26 cellular contexts compared by ENCODE assay signal in genomic region chr4:185270885-185271284, GRCh38.
"Had no signal": no experiment of that assay in that cellular context is flagged by ENCODE, and none has a peak within 500 bp of the region (broad histone marks: within the 10 kb centered on the region; RNA-seq: fewer than 3 reads in every experiment).

No MANE protein-coding gene starts in this region.

- H3K27me3 Mint-ChIP-seq: activated CD4-positive, alpha-beta T cell treated with anti-CD3 and anti-CD28 coated beads for 36 hours; activated CD8-positive, alpha-beta T cell treated with anti-CD3 and anti-CD28 coated beads for 36 hours; activated naive CD8-positive, alpha-beta T cell; activated T-helper 17 cell treated with anti-CD3 and anti-CD28 coated beads, Interleukin-2, amount 50 U/mL, for 72 hours; central memory CD8-positive, alpha-beta T cell had no signal

- H3K36me3 ChIP-seq: brain microvascular endothelial cell had no signal

- H3K4me1 Mint-ChIP-seq: central memory CD8-positive, alpha-beta T cell had no signal

- H3K27ac ChIP-seq: brain microvascular endothelial cell, coronary artery, dorsolateral prefrontal cortex had no signal

- H3K9me3 Mint-ChIP-seq: activated CD8-positive, alpha-beta T cell treated with anti-CD3 and anti-CD28 coated beads for 36 hours; activated T-cell treated with anti-CD3 and anti-CD28 coated beads, Interleukin-2, amount 50 U/mL, for 4 hours; activated T-helper 17 cell treated with anti-CD3 and anti-CD28 coated beads, Interleukin-2, amount 50 U/mL, for 72 hours; central memory CD8-positive, alpha-beta T cell; dendritic cell treated with granulocyte-macrophage colony-stimulating factor and Interleukin-4, amounts not matched to agents 40 ng/mL and 50 ng/mL, for 4 days; endodermal cell had no signal

- H3K4me3 ChIP-seq: coronary artery, dorsolateral prefrontal cortex had no signal

- DNase-seq: activated CD4-positive, alpha-beta T cell treated with anti-CD3 and anti-CD28 coated beads for 36 hours; activated CD4-positive, alpha-beta T cell treated with anti-CD3 and anti-CD28 coated beads, Interleukin-2, amount 50 U/mL, for 1 hour; activated CD4-positive, alpha-beta T cell treated with anti-CD3 and anti-CD28 coated beads, Interleukin-2, amount 50 U/mL, for 48 hours; activated CD4-positive, CD25-positive, alpha-beta regulatory T cell; activated CD4-positive, CD25-positive, alpha-beta regulatory T cell treated with anti-CD3 and anti-CD28 coated beads, Interleukin-2, amount 50 U/mL, for 72 hours; activated CD8-positive, alpha-beta memory T cell treated with anti-CD3 and anti-CD28 coated beads for 24 hours; activated CD8-positive, alpha-beta T cell treated with anti-CD3 and anti-CD28 coated beads for 36 hours; activated effector memory CD4-positive, alpha-beta T cell treated with Interleukin-2 at 50 U/mL for 16 hours; activated gamma-delta T cell treated with Interleukin-2 at 50 U/mL for 16 hours; activated naive CD4-positive, alpha-beta T cell treated with anti-CD3 and anti-CD28 coated beads, Interleukin-2, amount 50 U/mL, for 16 hours; activated naive CD4-positive, alpha-beta T cell treated with Interleukin-2 at 50 U/mL for 16 hours; activated T-cell treated with anti-CD3 and anti-CD28 coated beads, Interleukin-2, amount 50 U/mL, for 4 hours; amniotic stem cell; anterior cingulate cortex; brain microvascular endothelial cell; dorsolateral prefrontal cortex; effector memory CD4-positive, alpha-beta T cell; endodermal cell; foreskin fibroblast; T-helper 2 cell had no signal

- ATAC-seq: activated CD4-positive, alpha-beta T cell treated with anti-CD3 and anti-CD28 coated beads for 36 hours; activated CD8-positive, alpha-beta T cell treated with anti-CD3 and anti-CD28 coated beads for 36 hours; activated T-cell treated with anti-CD3 and anti-CD28 coated beads, Interleukin-2, amount 50 U/mL, for 4 hours; activated T-helper 17 cell treated with anti-CD3 and anti-CD28 coated beads, Interleukin-2, amount 50 U/mL, for 72 hours; esophagus mucosa had no signal

- H3K4me3 Mint-ChIP-seq: activated CD4-positive, alpha-beta T cell treated with anti-CD3 and anti-CD28 coated beads for 36 hours; activated CD8-positive, alpha-beta T cell treated with anti-CD3 and anti-CD28 coated beads for 36 hours; activated naive CD8-positive, alpha-beta T cell; activated T-cell treated with anti-CD3 and anti-CD28 coated beads, Interleukin-2, amount 50 U/mL, for 4 hours; activated T-helper 17 cell treated with anti-CD3 and anti-CD28 coated beads, Interleukin-2, amount 50 U/mL, for 72 hours; central memory CD8-positive, alpha-beta T cell; dendritic cell treated with granulocyte-macrophage colony-stimulating factor and Interleukin-4, amounts not matched to agents 40 ng/mL and 50 ng/mL, for 4 days; endodermal cell had no signal

- H3K27me3 ChIP-seq: brain microvascular endothelial cell, dorsolateral prefrontal cortex had no signal

- H3K27ac Mint-ChIP-seq: activated CD4-positive, alpha-beta T cell treated with anti-CD3 and anti-CD28 coated beads for 36 hours; activated CD8-positive, alpha-beta T cell treated with anti-CD3 and anti-CD28 coated beads for 36 hours; activated naive CD8-positive, alpha-beta T cell; activated T-helper 17 cell treated with anti-CD3 and anti-CD28 coated beads, Interleukin-2, amount 50 U/mL, for 72 hours; dendritic cell treated with granulocyte-macrophage colony-stimulating factor and Interleukin-4, amounts not matched to agents 40 ng/mL and 50 ng/mL, for 4 days had no signal
